ENCODE assay signal across 10 cellular contexts in genomic region chr14:52327374-52328226, GRCh38. TPM values are rescaled to one million over a fixed set of nuclear protein-coding genes. Genes with fewer than 3 reads are reported as not detected.
DNase-seq lines count a peak whose midpoint lies in the region; ATAC-seq and TF ChIP-seq lines count a peak whose summit lies in the region.
"Had no signal": no experiment of that assay in that cellular context is flagged by ENCODE, and none has a peak within 500 bp of the region (broad histone marks: within the 10 kb centered on the region; RNA-seq: fewer than 3 reads in every experiment).

No MANE protein-coding gene starts in this region.

- H3K14ac ChIP-seq in neuronal stem cell (ENCODE audit: low read length): no peak overlapping the region

- H2AFZ ChIP-seq in smooth muscle cell (ENCODE audit: low read depth) (no peak overlapping the region), neuronal stem cell (ENCODE audit: low read length) (no peak overlapping the region)

- no peak overlapping the region for H4K91ac ChIP-seq in neuronal stem cell (ENCODE audit: low read depth, low read length, poor library complexity)

- H3K4me3 ChIP-seq in smooth muscle cell (no peak overlapping the region), neuronal stem cell (ENCODE audit: low read length in 2 of 2) (no peak overlapping the region)

- no peaks in the 10 kb centered on the region for H4K20me1 ChIP-seq in smooth muscle cell (ENCODE audit: low read depth)

- H3K27me3 ChIP-seq in smooth muscle cell (ENCODE audit: low read depth): no peaks in the 10 kb centered on the region
- no peaks in the 10 kb centered on the region for H3K27me3 ChIP-seq in neuronal stem cell (ENCODE audit: control insufficient read depth in 3 of 3, insufficient read depth in 3 of 3, low read depth in 1 of 3, low read length in 3 of 3)

- H3K9me3 ChIP-seq in smooth muscle cell (replicated peaks; ENCODE audit: low read depth) (no peaks in the 10 kb centered on the region), neuronal stem cell (replicated peaks in 1 of 2; ENCODE audit: control insufficient read depth in 2 of 2, insufficient read depth in 1 of 2, low read depth in 1 of 2, low read length in 2 of 2) (peaks cover 0 to 2% of the 10 kb centered on the region in 2 donors)

- no peak overlapping the region for H2BK5ac ChIP-seq in neuronal stem cell (ENCODE audit: low read length)

- H3K4me1 ChIP-seq in smooth muscle cell (ENCODE audit: low read depth) (no peaks in the 10 kb centered on the region), neuronal stem cell (ENCODE audit: control insufficient read depth in 2 of 2, insufficient read depth in 1 of 2, low read depth in 1 of 2, low read length in 2 of 2) (no peaks in the 10 kb centered on the region)

- H3K27ac ChIP-seq in smooth muscle cell (ENCODE audit: low read depth) (peak overlapping the region; percentile 41), neuronal stem cell (replicated peaks; ENCODE audit: low read length) (no peak overlapping the region)

- peaks cover 82% of the 10 kb centered on the region for H3K36me3 Mint-ChIP-seq in activated CD4-positive, alpha-beta T cell treated with anti-CD3 and anti-CD28 coated beads, Interleukin-2, amount 10 ng/mL, durations not matched to agents 7 days and 5 days (ENCODE audit: low read depth)
- H3K36me3 Mint-ChIP-seq in central memory CD8-positive, alpha-beta T cell (ENCODE audit: insufficient read depth): peaks cover 14% of the 10 kb centered on the region

- H3K4me3 Mint-ChIP-seq in activated CD4-positive, alpha-beta T cell treated with anti-CD3 and anti-CD28 coated beads, Interleukin-2, amount 10 ng/mL, durations not matched to agents 7 days and 5 days: peak overlapping the region; percentile 20
- H3K4me3 Mint-ChIP-seq in central memory CD8-positive, alpha-beta T cell: peak overlapping the region; percentile 34
- H3K4me3 Mint-ChIP-seq: naive B cell had no signal

- no peak overlapping the region for H2BK15ac ChIP-seq in neuronal stem cell (ENCODE audit: low read length)

- H3K27me3 Mint-ChIP-seq in activated CD4-positive, alpha-beta T cell treated with anti-CD3 and anti-CD28 coated beads, Interleukin-2, amount 10 ng/mL, durations not matched to agents 7 days and 5 days: peaks cover 11% of the 10 kb centered on the region
- no peaks in the 10 kb centered on the region for H3K27me3 Mint-ChIP-seq in central memory CD8-positive, alpha-beta T cell

- POLR2A ChIA-PET in activated CD4-positive, alpha-beta T cell treated with anti-CD3 and anti-CD28 coated beads, Interleukin-2, amount 10 ng/mL, durations not matched to agents 7 days and 5 days (lab: Charles Lee): no interaction called here

- no peak for DNase-seq in activated CD4-positive, alpha-beta T cell treated with anti-CD3 and anti-CD28 coated beads, Interleukin-2, amount 10 ng/mL, durations not matched to agents 7 days and 5 days
- DNase-seq in activated CD4-positive, alpha-beta T cell treated with anti-CD3 and anti-CD28 coated beads for 4 hours: no peak
- DNase-seq in NCI-H226 (peak; percentile 16), smooth muscle cell (lab: John Stamatoyannopoulos, UW; ENCODE audit: unreplicated experiment) (no peak), neuronal stem cell (ENCODE audit: low spot score) (no peak), pons (ENCODE audit: low spot score) (no peak)
- no peak for DNase-seq in central memory CD8-positive, alpha-beta T cell (ENCODE audit: low spot score in 2 of 2)
- DNase-seq: C1 segment of cervical spinal cord, naive B cell had no signal

- CTCF ChIA-PET in activated CD4-positive, alpha-beta T cell treated with anti-CD3 and anti-CD28 coated beads, Interleukin-2, amount 10 ng/mL, durations not matched to agents 7 days and 5 days (lab: Charles Lee): interaction anchor here (0.7 to 1.0 kb wide), 4 partner anchors 8 to 106 kb away, joined by 3 to 4 read pairs (median 3); no protein-coding TSS in a partner anchor

- TF ChIP-seq CTCF in smooth muscle cell (IDR thresholded peaks at IDR 0.05; ENCODE audit: borderline replicate concordance, insufficient read depth, poor library complexity, severe bottlenecking): no peak

- H3K36me3 ChIP-seq in smooth muscle cell (ENCODE audit: low read depth) (no peaks in the 10 kb centered on the region), neuronal stem cell (replicated peaks in 1 of 2; ENCODE audit: control insufficient read depth in 2 of 2, insufficient read depth in 2 of 2, low read length in 2 of 2) (no peaks in the 10 kb centered on the region)

- H3K4ac ChIP-seq in neuronal stem cell (ENCODE audit: low read length): no peak overlapping the region

- H3K4me1 Mint-ChIP-seq in activated CD4-positive, alpha-beta T cell treated with anti-CD3 and anti-CD28 coated beads, Interleukin-2, amount 10 ng/mL, durations not matched to agents 7 days and 5 days: peaks cover 62% of the 10 kb centered on the region
- H3K4me1 Mint-ChIP-seq in central memory CD8-positive, alpha-beta T cell: peaks cover 76% of the 10 kb centered on the region

- peaks cover 14% of the 10 kb centered on the region for H3K9me3 Mint-ChIP-seq in activated CD4-positive, alpha-beta T cell treated with anti-CD3 and anti-CD28 coated beads, Interleukin-2, amount 10 ng/mL, durations not matched to agents 7 days and 5 days
- H3K9me3 Mint-ChIP-seq in central memory CD8-positive, alpha-beta T cell: no peaks in the 10 kb centered on the region

- no peak overlapping the region for H3K9ac ChIP-seq in smooth muscle cell (ENCODE audit: low read depth)
- H3K9ac ChIP-seq in neuronal stem cell (ENCODE audit: low read depth, low read length, poor library complexity): no peak overlapping the region

- H2BK12ac ChIP-seq in neuronal stem cell (ENCODE audit: low read length): no peak overlapping the region

- H3K79me1 ChIP-seq in neuronal stem cell (ENCODE audit: low read depth, low read length): no peaks in the 10 kb centered on the region

- no peaks in the 10 kb centered on the region for H3F3A ChIP-seq in smooth muscle cell (ENCODE audit: low read depth)

- no peak overlapping the region for H2AK5ac ChIP-seq in neuronal stem cell (ENCODE audit: low read depth, low read length)

- H2BK120ac ChIP-seq in neuronal stem cell (ENCODE audit: low read depth, low read length): no peak overlapping the region

- H3K79me2 ChIP-seq in smooth muscle cell (ENCODE audit: low read depth): no peaks in the 10 kb centered on the region

- 69% methylated on average over 4 of the region's 4 CpGs for WGBS in smooth muscle cell (ENCODE audit: low lambda C conversion rate)
- no CpG with 5 or more reads among the region's 4 CpGs for WGBS in neuronal stem cell (ENCODE audit: extremely low coverage in 2 of 2, insufficient read length in 2 of 2, insufficient replicate concordance in 1 of 2), 2 donors

- no peak overlapping the region for H3K23ac ChIP-seq in neuronal stem cell (ENCODE audit: low read depth, low read length, poor library complexity)

- H3K4me2 ChIP-seq in smooth muscle cell (peak overlapping the region; percentile 36), neuronal stem cell (ENCODE audit: insufficient read depth, low read length, poor library complexity, severe bottlenecking) (no peak overlapping the region)

- no peak for ATAC-seq in central memory CD8-positive, alpha-beta T cell (replicated peaks; ENCODE audit: extremely low read depth, poor library complexity, severe bottlenecking)
- no peak for ATAC-seq in GM19397 (IDR thresholded peaks at IDR 0.05; ENCODE audit: unreplicated experiment)

- no peak overlapping the region for H3K18ac ChIP-seq in neuronal stem cell (ENCODE audit: low read length)

- peak overlapping the region; percentile 10 for H3K27ac Mint-ChIP-seq in activated CD4-positive, alpha-beta T cell treated with anti-CD3 and anti-CD28 coated beads, Interleukin-2, amount 10 ng/mL, durations not matched to agents 7 days and 5 days
- H3K27ac Mint-ChIP-seq in central memory CD8-positive, alpha-beta T cell (ENCODE audit: low read depth): peak overlapping the region; percentile 59
- H3K27ac Mint-ChIP-seq: naive B cell had no signal

- no peak overlapping the region for H4K8ac ChIP-seq in neuronal stem cell (ENCODE audit: low read depth, low read length)

RNA-seq across cellular contexts. Expression of gene PTGER2, which starts 13.5 kb away (rescaled TPM):
- total RNA-seq in activated CD4-positive, alpha-beta T cell treated with anti-CD3 and anti-CD28 coated beads, Interleukin-2, amount 10 ng/mL, durations not matched to agents 7 days and 5 days: 10 to 100 TPM; 54.5 to 60.4 TPM
- 17.7 and 36.4 TPM in 2 replicates for total RNA-seq in smooth muscle cell
- polyA plus RNA-seq in smooth muscle cell: 23.2 and 24.6 TPM in 2 replicates
- not detected for polyA plus RNA-seq in neuronal stem cell (2013, experiment 1 of 2)
- polyA plus RNA-seq in neuronal stem cell (2013, experiment 2 of 2): not detected
